In genomic region chr4:121072836-121073362, GRCh38 we compare ENCODE assay signal across 8 cellular contexts. TPM values are rescaled to one million over a fixed set of nuclear protein-coding genes. Genes with fewer than 3 reads are reported as not detected.
DNase-seq lines count a peak whose midpoint lies in the region; ATAC-seq and TF ChIP-seq lines count a peak whose summit lies in the region.

No MANE protein-coding gene starts in this region.

- peaks cover 21 to 22% of the 10 kb centered on the region in 2 donors for H3K4me1 Mint-ChIP-seq in natural killer cell treated with Interleukin-12 subunit alpha and Interleukin-12 subunit beta and Interleukin-15 and Interleukin-18, amount 100 ng/mL, for 72 hours (ENCODE audit: low read depth in 2 of 2)

- H3K27ac Mint-ChIP-seq in natural killer cell treated with Interleukin-12 subunit alpha and Interleukin-12 subunit beta and Interleukin-15 and Interleukin-18, amount 100 ng/mL, for 72 hours = no peak overlapping the region

- H3K9me3 Mint-ChIP-seq in natural killer cell treated with Interleukin-12 subunit alpha and Interleukin-12 subunit beta and Interleukin-15 and Interleukin-18, amount 100 ng/mL, for 72 hours = no peaks in the 10 kb centered on the region

- H3K4me3 Mint-ChIP-seq in natural killer cell treated with Interleukin-12 subunit alpha and Interleukin-12 subunit beta and Interleukin-15 and Interleukin-18, amount 100 ng/mL, for 72 hours = peak overlapping the region; percentile 83

- DNase-seq in EH (ENCODE audit: low read depth) (peak; percentile 4), NCI-H748 treated with DMSO at 0.1 percent for 48 hours (lab: John Stamatoyannopoulos, UW) (peak; percentile 19), epithelial cell of proximal tubule (ENCODE audit: low read depth) (no peak), GM19238 (ENCODE audit: insufficient read length, low spot score) (no peak), NCI-H2081 treated with DMSO at 0.1 percent for 48 hours (lab: John Stamatoyannopoulos, UW) (no peak)
- no peak for DNase-seq in natural killer cell treated with Interleukin-12 subunit alpha and Interleukin-12 subunit beta and Interleukin-15 and Interleukin-18, amount 100 ng/mL, for 72 hours (ENCODE audit: low spot score)

- H3K4me3 ChIP-seq in epithelial cell of proximal tubule (ENCODE audit: low read depth, low read length) = peak overlapping the region; percentile 44

- ATAC-seq in natural killer cell treated with Interleukin-12 subunit alpha and Interleukin-12 subunit beta and Interleukin-15 and Interleukin-18, amount 100 ng/mL, for 72 hours = no peak
- no peak for ATAC-seq in HG03039 (IDR thresholded peaks at IDR 0.05; ENCODE audit: unreplicated experiment)
- ATAC-seq in HG03521 (IDR thresholded peaks at IDR 0.05; ENCODE audit: unreplicated experiment) = no peak

- TF ChIP-seq CTCF in epithelial cell of proximal tubule (conservative IDR thresholded peaks at IDR 0.05; ENCODE audit: low read depth, low read length) = no peak

- H3K36me3 Mint-ChIP-seq in natural killer cell treated with Interleukin-12 subunit alpha and Interleukin-12 subunit beta and Interleukin-15 and Interleukin-18, amount 100 ng/mL, for 72 hours = no peaks in the 10 kb centered on the region

- H3K27me3 Mint-ChIP-seq in natural killer cell treated with Interleukin-12 subunit alpha and Interleukin-12 subunit beta and Interleukin-15 and Interleukin-18, amount 100 ng/mL, for 72 hours = peaks cover 46 to 73% of the 10 kb centered on the region in 2 donors

RNA-seq across cellular contexts. Expression of gene NDNF, which starts 0.6 kb away (rescaled TPM):
- 0.43 and 0.46 TPM in 2 replicates for total RNA-seq in epithelial cell of proximal tubule
- total RNA-seq in natural killer cell treated with Interleukin-12 subunit alpha and Interleukin-12 subunit beta and Interleukin-15 and Interleukin-18, amount 100 ng/mL, for 72 hours = not detected

Comparison
In these comparisons a context has a peak if more than half of its experiments do, and no peak if none do; other contexts are left out.
1. DNase-seq: peak in EH (single experiment) and NCI-H748 treated with DMSO at 0.1 percent for 48 hours (single experiment); none in epithelial cell of proximal tubule (single experiment), natural killer cell treated with Interleukin-12 subunit alpha and Interleukin-12 subunit beta and Interleukin-15 and Interleukin-18, amount 100 ng/mL, for 72 hours (single experiment), GM19238 (single experiment) and NCI-H2081 treated with DMSO at 0.1 percent for 48 hours (single experiment).